1 cellular context compared by ENCODE assay signal in genomic region chr1:16217061-16217785, GRCh38.
TF ChIP-seq lines count a peak whose summit lies in the region.

No MANE protein-coding gene starts in this region.

TF ChIP-seq in HepG2, 621 proteins besides CTCF, POLR2A, EP300 and RAD21 (continued from another document and continues in another):
- no peak for TF ChIP-seq ZNF224 (CRISPR knock-in tag; IDR thresholded peaks at IDR 0.05)
- 0 out of 2 replicates have a peak, but pooled peaks have one; percentile 31 for TF ChIP-seq UBTF (CRISPR knock-in tag; IDR thresholded peaks at IDR 0.05)
- no peak for TF ChIP-seq SMARCE1 (IDR thresholded peaks at IDR 0.05; ENCODE audit: borderline replicate concordance)
- no peak for TF ChIP-seq RXRA (CRISPR knock-in tag; IDR thresholded peaks at IDR 0.05)
- no peak for TF ChIP-seq RFX5 (IDR thresholded peaks at IDR 0.05; ENCODE audit: low read depth, low read length)
- no peak for TF ChIP-seq U2AF1 (optimal IDR thresholded peaks at IDR 0.05; ENCODE audit: low read depth, low read length)
- no peak for TF ChIP-seq SYNCRIP (IDR thresholded peaks at IDR 0.05; ENCODE audit: insufficient read depth, low read depth, low read length)
- TF ChIP-seq KAT2B (IDR thresholded peaks at IDR 0.05; ENCODE audit: borderline replicate concordance, low read depth, low read length) = no peak
- no peak for TF ChIP-seq FOXK2 (IDR thresholded peaks at IDR 0.05)
- no peak for TF ChIP-seq SMAD1 (CRISPR knock-in tag; IDR thresholded peaks at IDR 0.05; ENCODE audit: borderline replicate concordance, low read depth)
- no peak for TF ChIP-seq RFX3 (CRISPR knock-in tag; IDR thresholded peaks at IDR 0.05)
- TF ChIP-seq BCL6 (CRISPR knock-in tag; IDR thresholded peaks at IDR 0.05) = no peak
- peak; percentile 10; the same call in 1 of the 2 replicates for TF ChIP-seq PATZ1 (CRISPR knock-in tag; IDR thresholded peaks at IDR 0.05)
- TF ChIP-seq ZFY (CRISPR knock-in tag; IDR thresholded peaks at IDR 0.05) = peak; percentile 22; the same call in 1 of the 2 replicates
- TF ChIP-seq HNF1A (IDR thresholded peaks at IDR 0.05; ENCODE audit: low read depth) = no peak
- TF ChIP-seq HNF1A (CRISPR knock-in tag; IDR thresholded peaks at IDR 0.05; ENCODE audit: borderline replicate concordance) = no peak
- no peak for TF ChIP-seq ZFP62 (CRISPR knock-in tag; IDR thresholded peaks at IDR 0.05)
- peak; percentile 46; the same call in 1 of the 2 replicates for TF ChIP-seq MAZ (IDR thresholded peaks at IDR 0.05; ENCODE audit: borderline replicate concordance, low read depth, low read length)
- TF ChIP-seq MAZ (CRISPR knock-in tag; IDR thresholded peaks at IDR 0.05; ENCODE audit: low read depth) = peak; percentile 60; the same call in 1 of the 2 replicates
- no peak for TF ChIP-seq TEAD3 (CRISPR knock-in tag; optimal IDR thresholded peaks at IDR 0.05; ENCODE audit: borderline replicate concordance)
- no peak for TF ChIP-seq ZNF572 (CRISPR knock-in tag; IDR thresholded peaks at IDR 0.05)
- no peak for TF ChIP-seq PHF20 (CRISPR knock-in tag; IDR thresholded peaks at IDR 0.05)
- TF ChIP-seq MTERF4 (CRISPR knock-in tag; IDR thresholded peaks at IDR 0.05) = 0 out of 2 replicates have a peak, but pooled peaks have one; percentile 15
- TF ChIP-seq AKAP8 (CRISPR knock-in tag; IDR thresholded peaks at IDR 0.05) = no peak
- no peak for TF ChIP-seq ZFAT (CRISPR knock-in tag; conservative IDR thresholded peaks at IDR 0.05)
- TF ChIP-seq ZNF292 (CRISPR knock-in tag; IDR thresholded peaks at IDR 0.05; ENCODE audit: borderline replicate concordance, low read depth) = no peak
- no peak for TF ChIP-seq TRIM24 (CRISPR knock-in tag; IDR thresholded peaks at IDR 0.05)
- no peak for TF ChIP-seq CSRNP1 (CRISPR knock-in tag; IDR thresholded peaks at IDR 0.05)
- no peak for TF ChIP-seq MTF1 (CRISPR knock-in tag; IDR thresholded peaks at IDR 0.05)
- TF ChIP-seq PRPF4 (IDR thresholded peaks at IDR 0.05; ENCODE audit: low read depth, low read length, poor library complexity, severe bottlenecking) = no peak
- no peak for TF ChIP-seq ZKSCAN8 (CRISPR knock-in tag; IDR thresholded peaks at IDR 0.05; ENCODE audit: borderline replicate concordance)
- TF ChIP-seq IRF2 (CRISPR knock-in tag; IDR thresholded peaks at IDR 0.05) = no peak
- TF ChIP-seq ZNF879 (CRISPR knock-in tag; IDR thresholded peaks at IDR 0.05) = no peak
- no peak for TF ChIP-seq GPBP1L1 (CRISPR knock-in tag; IDR thresholded peaks at IDR 0.05)
- TF ChIP-seq ZNF326 (CRISPR knock-in tag; IDR thresholded peaks at IDR 0.05; ENCODE audit: borderline replicate concordance) = no peak
- 0 out of 2 replicates have a peak, but pooled peaks have one; percentile 5 for TF ChIP-seq ZNF563 (CRISPR knock-in tag; IDR thresholded peaks at IDR 0.05)
- TF ChIP-seq XRCC5 (optimal IDR thresholded peaks at IDR 0.05; ENCODE audit: low read length) = no peak
- TF ChIP-seq ZNF768 (CRISPR knock-in tag; IDR thresholded peaks at IDR 0.05) = no peak
- no peak for TF ChIP-seq THAP8 (CRISPR knock-in tag; IDR thresholded peaks at IDR 0.05; ENCODE audit: borderline replicate concordance)
- no peak for TF ChIP-seq ZNF761 (CRISPR knock-in tag; conservative IDR thresholded peaks at IDR 0.05)
- no peak for TF ChIP-seq STAT6 (CRISPR knock-in tag; IDR thresholded peaks at IDR 0.05; ENCODE audit: borderline replicate concordance)
- no peak for TF ChIP-seq HNRNPUL1 (IDR thresholded peaks at IDR 0.05; ENCODE audit: low read depth, low read length)
- no peak for TF ChIP-seq ZNF775 (CRISPR knock-in tag; IDR thresholded peaks at IDR 0.05; ENCODE audit: borderline replicate concordance)
- peak; percentile 23; the same call in 1 of the 2 replicates for TF ChIP-seq YEATS2 (CRISPR knock-in tag; IDR thresholded peaks at IDR 0.05; ENCODE audit: borderline replicate concordance)
- no peak for TF ChIP-seq MYPOP (CRISPR knock-in tag; IDR thresholded peaks at IDR 0.05)
